In the genomic region with DNA sequence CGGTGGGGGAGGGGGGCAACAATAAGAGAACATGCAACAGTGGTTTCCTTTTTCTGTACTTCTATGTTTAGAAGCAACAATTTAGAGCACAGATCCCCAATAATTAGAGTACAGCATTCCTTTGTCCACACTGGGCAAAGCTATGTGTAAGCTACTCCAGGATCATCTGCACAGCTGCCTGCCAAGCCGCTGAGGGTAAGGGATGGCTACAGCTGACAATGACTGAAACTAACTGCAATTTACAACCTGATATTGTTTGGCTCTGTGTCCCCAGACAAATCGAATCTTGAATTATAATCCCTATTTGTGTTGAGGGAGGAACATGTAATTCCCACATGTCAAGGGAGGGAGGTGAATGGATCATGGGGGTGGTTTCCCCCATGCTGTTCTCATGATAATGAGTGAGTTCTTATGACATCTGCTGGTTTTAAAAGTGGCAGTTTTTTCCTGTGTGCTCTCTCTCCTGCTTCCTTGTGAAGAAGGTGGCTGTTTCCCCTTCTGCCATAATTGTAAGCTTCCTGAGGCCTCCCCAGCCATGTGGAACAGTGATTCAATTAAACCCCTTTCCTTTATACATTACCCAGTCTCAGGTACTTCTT, we compare ENCODE assay signal across 14 cellular contexts. TPM values are rescaled to one million over a fixed set of nuclear protein-coding genes. Genes with fewer than 3 reads are reported as not detected.
DNase-seq lines count a peak whose midpoint lies in the region; ATAC-seq and TF ChIP-seq lines count a peak whose summit lies in the region.
"Had no signal": no experiment of that assay in that cellular context is flagged by ENCODE, and none has a peak within 500 bp of the region (broad histone marks: within the 10 kb centered on the region; RNA-seq: fewer than 3 reads in every experiment).

No MANE protein-coding gene starts in this region.

- peaks cover 12% of the 10 kb centered on the region for H3K36me3 Mint-ChIP-seq in activated CD4-positive, alpha-beta T cell treated with anti-CD3 and anti-CD28 coated beads, Interleukin-2, amount 10 ng/mL, durations not matched to agents 24 days and 14 days (ENCODE audit: low read depth)
- no peaks in the 10 kb centered on the region for H3K36me3 Mint-ChIP-seq in activated T-helper 17 cell treated with anti-CD3 and anti-CD28 coated beads, Interleukin-2, amount 50 U/mL, for 72 hours (ENCODE audit: low read depth)
- no peaks in the 10 kb centered on the region for H3K36me3 Mint-ChIP-seq in nephron (ENCODE audit: low read depth)
- H3K36me3 Mint-ChIP-seq in CD8-positive, alpha-beta memory T cell, result peaks cover 0 to 13% (median 0%) of the 10 kb centered on the region in 3 donors
- H3K36me3 Mint-ChIP-seq: memory B cell had no signal

- POLR2A ChIA-PET in CD8-positive, alpha-beta memory T cell (lab: Charles Lee), result no interaction called here

- no peak for TF ChIP-seq EP300 in gastroesophageal sphincter (IDR thresholded peaks at IDR 0.05)

- no peak for TF ChIP-seq POLR2A in gastroesophageal sphincter (IDR thresholded peaks at IDR 0.05)

- no peak for TF ChIP-seq CTCF in nephron (IDR thresholded peaks at IDR 0.05; ENCODE audit: unreplicated experiment in 3 of 3)
- TF ChIP-seq CTCF in gastroesophageal sphincter (IDR thresholded peaks at IDR 0.05), result no peak

- no peaks in the 10 kb centered on the region for H3K36me3 ChIP-seq in gastroesophageal sphincter
- H3K36me3 ChIP-seq in CD8-positive, alpha-beta memory T cell (ENCODE audit: insufficient read depth, low read length), result no peaks in the 10 kb centered on the region
- H3K36me3 ChIP-seq: cardiac muscle cell, pancreas had no signal

- CTCF ChIA-PET in CD8-positive, alpha-beta memory T cell (lab: Charles Lee), result no interaction called here

- no peaks in the 10 kb centered on the region for H3K9me3 ChIP-seq in gastroesophageal sphincter
- no peaks in the 10 kb centered on the region for H3K9me3 ChIP-seq in CD8-positive, alpha-beta memory T cell (ENCODE audit: low read length)
- H3K9me3 ChIP-seq: pancreas had no signal

- peak overlapping the region; percentile 91 for H3K27ac Mint-ChIP-seq in activated CD4-positive, alpha-beta T cell treated with anti-CD3 and anti-CD28 coated beads, Interleukin-2, amount 10 ng/mL, durations not matched to agents 24 days and 14 days
- no peak overlapping the region for H3K27ac Mint-ChIP-seq in activated T-helper 17 cell treated with anti-CD3 and anti-CD28 coated beads, Interleukin-2, amount 50 U/mL, for 72 hours
- peak overlapping the region in 2 of 3 experiments; percentile 2 to 18 for H3K27ac Mint-ChIP-seq in nephron
- H3K27ac Mint-ChIP-seq in CD8-positive, alpha-beta memory T cell, result peak overlapping the region in 4 of 8 donors; percentile 25 to 67 (median 56)
- H3K27ac Mint-ChIP-seq: memory B cell had no signal

- H3K27me3 ChIP-seq in gastroesophageal sphincter, result no peaks in the 10 kb centered on the region
- no peaks in the 10 kb centered on the region for H3K27me3 ChIP-seq in CD8-positive, alpha-beta memory T cell (ENCODE audit: insufficient read depth, low read length, poor library complexity, severe bottlenecking)
- H3K27me3 ChIP-seq: cardiac muscle cell, pancreas had no signal

- H3K9me3 Mint-ChIP-seq in activated CD4-positive, alpha-beta T cell treated with anti-CD3 and anti-CD28 coated beads, Interleukin-2, amount 10 ng/mL, durations not matched to agents 24 days and 14 days, result peaks cover 16% of the 10 kb centered on the region
- H3K9me3 Mint-ChIP-seq in activated T-helper 17 cell treated with anti-CD3 and anti-CD28 coated beads, Interleukin-2, amount 50 U/mL, for 72 hours, result no peaks in the 10 kb centered on the region
- H3K9me3 Mint-ChIP-seq in nephron, result peaks cover 8% of the 10 kb centered on the region
- peaks cover 0 to 1% (median 0%) of the 10 kb centered on the region in 5 donors for H3K9me3 Mint-ChIP-seq in CD8-positive, alpha-beta memory T cell
- H3K9me3 Mint-ChIP-seq: memory B cell had no signal

- WGBS in gastroesophageal sphincter (ENCODE audit: low coverage in 1 of 2), 2 donors, result 57 to 80% methylated on average over 3 of the region's 3 CpGs

- DNase-seq in activated CD4-positive, alpha-beta T cell treated with anti-CD3 and anti-CD28 coated beads, Interleukin-2, amount 10 ng/mL, durations not matched to agents 24 days and 14 days, result peak; percentile 61
- DNase-seq in activated CD4-positive, alpha-beta T cell treated with anti-CD3 and anti-CD28 coated beads for 4 hours, result no peak
- peak; percentile 20 to 27 for DNase-seq in Kasumi-1 (lab: John Stamatoyannopoulos, UW)
- no peak for DNase-seq in HUDEP-2 (lab: John Stamatoyannopoulos, UW; ENCODE audit: unreplicated experiment in 76 of 76)
- DNase-seq in CD8-positive, alpha-beta memory T cell, result no peak
- DNase-seq: activated CD4-positive, alpha-beta T cell treated with anti-CD3 and anti-CD28 coated beads, Interleukin-2, amount 50 U/mL, for 1 hour; foreskin fibroblast; pancreas had no signal

- intact Hi-C loops in activated CD4-positive, alpha-beta T cell treated with anti-CD3 and anti-CD28 coated beads, Interleukin-2, amount 10 ng/mL, durations not matched to agents 24 days and 14 days (cut with micrococcal nuclease), result no loop called here

- no peaks in the 10 kb centered on the region for H3K27me3 Mint-ChIP-seq in activated CD4-positive, alpha-beta T cell treated with anti-CD3 and anti-CD28 coated beads, Interleukin-2, amount 10 ng/mL, durations not matched to agents 24 days and 14 days
- no peaks in the 10 kb centered on the region for H3K27me3 Mint-ChIP-seq in activated T-helper 17 cell treated with anti-CD3 and anti-CD28 coated beads, Interleukin-2, amount 50 U/mL, for 72 hours
- H3K27me3 Mint-ChIP-seq in nephron (ENCODE audit: low read depth), result peaks cover 4% of the 10 kb centered on the region
- peaks cover 0 to 3% of the 10 kb centered on the region in 2 donors for H3K27me3 Mint-ChIP-seq in CD8-positive, alpha-beta memory T cell

- H3K27ac ChIP-seq in gastroesophageal sphincter, result no peak overlapping the region
- H3K27ac ChIP-seq in CD8-positive, alpha-beta memory T cell (ENCODE audit: low read depth, low read length), result no peak overlapping the region
- H3K27ac ChIP-seq: cardiac muscle cell, pancreas had no signal

- no peak for ATAC-seq in activated T-helper 17 cell treated with anti-CD3 and anti-CD28 coated beads, Interleukin-2, amount 50 U/mL, for 72 hours (replicated peaks)
- no peak for ATAC-seq in gastroesophageal sphincter
- ATAC-seq: Panc1, pancreas had no signal

- peak overlapping the region; percentile 74 for H3K4me3 Mint-ChIP-seq in activated CD4-positive, alpha-beta T cell treated with anti-CD3 and anti-CD28 coated beads, Interleukin-2, amount 10 ng/mL, durations not matched to agents 24 days and 14 days
- H3K4me3 Mint-ChIP-seq in activated T-helper 17 cell treated with anti-CD3 and anti-CD28 coated beads, Interleukin-2, amount 50 U/mL, for 72 hours, result peak overlapping the region; percentile 15
- H3K4me3 Mint-ChIP-seq in nephron, result no peak overlapping the region
- peak overlapping the region in 3 of 7 donors; percentile 4 to 26 (median 5) for H3K4me3 Mint-ChIP-seq in CD8-positive, alpha-beta memory T cell
- H3K4me3 Mint-ChIP-seq: memory B cell had no signal

- H3K4me3 ChIP-seq in gastroesophageal sphincter, result no peak overlapping the region
- no peak overlapping the region for H3K4me3 ChIP-seq in CD8-positive, alpha-beta memory T cell (ENCODE audit: low read length)
- H3K4me3 ChIP-seq: cardiac muscle cell, pancreas had no signal

- H3K4me1 ChIP-seq in gastroesophageal sphincter, result no peaks in the 10 kb centered on the region
- H3K4me1 ChIP-seq in CD8-positive, alpha-beta memory T cell (ENCODE audit: insufficient read depth, low read length), result peaks cover 43% of the 10 kb centered on the region
- H3K4me1 ChIP-seq: pancreas had no signal

- H3K4me1 Mint-ChIP-seq in activated CD4-positive, alpha-beta T cell treated with anti-CD3 and anti-CD28 coated beads, Interleukin-2, amount 10 ng/mL, durations not matched to agents 24 days and 14 days, result peaks cover 72% of the 10 kb centered on the region
- peaks cover 53% of the 10 kb centered on the region for H3K4me1 Mint-ChIP-seq in activated T-helper 17 cell treated with anti-CD3 and anti-CD28 coated beads, Interleukin-2, amount 50 U/mL, for 72 hours
- peaks cover 15% of the 10 kb centered on the region for H3K4me1 Mint-ChIP-seq in nephron
- H3K4me1 Mint-ChIP-seq in CD8-positive, alpha-beta memory T cell, result peaks cover 56 to 63% (median 58%) of the 10 kb centered on the region in 3 donors

RNA-seq across cellular contexts. Expression of a gene that starts 54.8 kb away (rescaled TPM):
- total RNA-seq in activated CD4-positive, alpha-beta T cell treated with anti-CD3 and anti-CD28 coated beads, Interleukin-2, amount 10 ng/mL, durations not matched to agents 24 days and 14 days, result 71.5 and 77.5 TPM in 2 replicates
- total RNA-seq in activated T-helper 17 cell treated with anti-CD3 and anti-CD28 coated beads, Interleukin-2, amount 50 U/mL, for 72 hours, result 10 to 100 TPM; 33.6 to 36.1 TPM
- total RNA-seq in gastroesophageal sphincter, result 10 to 100 TPM; 21.5 to 32.3 (median 27.1) TPM
- 10 to 100 TPM; 38.2 to 41.9 TPM for total RNA-seq in CD8-positive, alpha-beta memory T cell
- polyA plus RNA-seq in CD8-positive, alpha-beta memory T cell, result 48.1 TPM
- total RNA-seq: cardiac muscle cell had no signal
- polyA plus RNA-seq: cardiac muscle cell had no signal

Comparison
In these comparisons a context has a peak if more than half of its experiments do, and no peak if none do; other contexts are left out.
1. DNase-seq: peak in activated CD4-positive, alpha-beta T cell treated with anti-CD3 and anti-CD28 coated beads, Interleukin-2, amount 10 ng/mL, durations not matched to agents 24 days and 14 days (single experiment) and Kasumi-1 (2 of 2); none in activated CD4-positive, alpha-beta T cell treated with anti-CD3 and anti-CD28 coated beads for 4 hours (0 of 2), HUDEP-2 (0 of 76) and CD8-positive, alpha-beta memory T cell (0 of 5).
2. H3K4me3 Mint-ChIP-seq: peak in activated CD4-positive, alpha-beta T cell treated with anti-CD3 and anti-CD28 coated beads, Interleukin-2, amount 10 ng/mL, durations not matched to agents 24 days and 14 days (single experiment) and activated T-helper 17 cell treated with anti-CD3 and anti-CD28 coated beads, Interleukin-2, amount 50 U/mL, for 72 hours (single experiment); none in nephron (0 of 3).